ENCODE assay signal across 22 cellular contexts in the genomic region with DNA sequence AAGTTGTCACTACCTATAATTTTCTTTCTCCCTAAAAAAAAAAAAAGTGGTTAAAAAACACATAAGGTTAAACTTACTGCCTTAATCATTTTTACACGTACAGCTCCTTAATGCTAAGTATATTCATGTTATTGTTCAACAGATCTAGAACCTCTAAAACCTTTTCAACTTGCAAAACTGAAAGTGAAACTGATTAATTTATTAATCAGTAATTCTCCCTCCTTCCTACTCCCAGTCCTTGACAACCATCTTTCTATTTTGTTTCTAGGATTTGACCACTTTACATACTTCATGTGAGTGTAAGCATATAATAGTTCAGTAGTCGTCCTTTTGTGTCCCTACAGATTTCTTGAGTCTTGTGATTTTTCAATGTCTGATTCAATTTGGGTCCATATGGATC.
DNase-seq lines count a peak whose midpoint lies in the region; ATAC-seq and TF ChIP-seq lines count a peak whose summit lies in the region.
"Had no signal": no experiment of that assay in that cellular context is flagged by ENCODE, and none has a peak within 500 bp of the region (broad histone marks: within the 10 kb centered on the region; RNA-seq: fewer than 3 reads in every experiment).

No MANE protein-coding gene starts in this region.

- peaks cover 3 to 4% of the 10 kb centered on the region in 2 donors for H3K9me3 Mint-ChIP-seq in activated T-cell treated with anti-CD3 and anti-CD28 coated beads, Interleukin-2, amount 50 U/mL, for 72 hours

- H3K4ac ChIP-seq in mesenchymal stem cell (ENCODE audit: low read depth in 1 of 2, low read length in 2 of 2), result no peak overlapping the region

- no peak overlapping the region for H3K18ac ChIP-seq in mesenchymal stem cell (ENCODE audit: low read depth in 1 of 2, low read length in 2 of 2)

- H3K4me1 Mint-ChIP-seq in activated T-cell treated with anti-CD3 and anti-CD28 coated beads, Interleukin-2, amount 50 U/mL, for 72 hours (ENCODE audit: low read depth), result no peaks in the 10 kb centered on the region

- no peaks in the 10 kb centered on the region for H3K36me3 ChIP-seq in MM.1S (replicated peaks; ENCODE audit: insufficient read depth, low read length)
- H3K36me3 ChIP-seq in mesenchymal stem cell (ENCODE audit: control insufficient read depth in 1 of 2, insufficient read depth in 2 of 2, low read depth in 1 of 2, low read length in 2 of 2), result no peaks in the 10 kb centered on the region
- H3K36me3 ChIP-seq: colonic mucosa had no signal

- H3K79me2 ChIP-seq in MM.1S (ENCODE audit: low read length), result no peaks in the 10 kb centered on the region

- no peaks in the 10 kb centered on the region for H3K27me3 Mint-ChIP-seq in activated T-cell treated with anti-CD3 and anti-CD28 coated beads, Interleukin-2, amount 50 U/mL, for 72 hours (ENCODE audit: low read depth)

- H3K27ac ChIP-seq in MM.1S (ENCODE audit: low read length) (no peak overlapping the region), mesenchymal stem cell (ENCODE audit: low read length, poor library complexity, severe bottlenecking) (no peak overlapping the region), caudate nucleus (ENCODE audit: low read depth, low read length) (no peak overlapping the region)
- H3K27ac ChIP-seq: colonic mucosa had no signal

- in situ Hi-C loops in Caki2 (cut with HindIII; ENCODE audit: low pct_unique_long_range_greater_than_20kb, low sequenced_read_pairs), result no loop called here
- in situ Hi-C loops in astrocyte of the spinal cord (cut with HindIII; ENCODE audit: low sequenced_read_pairs), result no loop called here

- H2BK5ac ChIP-seq in mesenchymal stem cell (ENCODE audit: low read depth, low read length, poor library complexity, severe bottlenecking), result no peak overlapping the region

- H2BK15ac ChIP-seq in mesenchymal stem cell (ENCODE audit: low read depth, poor library complexity, severe bottlenecking), result no peak overlapping the region

- TF ChIP-seq CTCF in MM.1S (IDR thresholded peaks at IDR 0.05; ENCODE audit: low read length) (no peak), astrocyte of the spinal cord (IDR thresholded peaks at IDR 0.05; ENCODE audit: low read depth, low read length) (no peak)

- no peak overlapping the region for H2AK5ac ChIP-seq in mesenchymal stem cell (ENCODE audit: low read length, severe bottlenecking)

- H4K20me1 ChIP-seq in MM.1S (ENCODE audit: insufficient read depth, low read length), result no peaks in the 10 kb centered on the region

- H3K4me3 ChIP-seq in MM.1S (ENCODE audit: low read length), result peak overlapping the region; percentile 27
- H3K4me3 ChIP-seq in astrocyte of the spinal cord (ENCODE audit: low read depth, low read length), result no peak overlapping the region
- H3K4me3 ChIP-seq in mesenchymal stem cell (ENCODE audit: insufficient read depth in 1 of 2, low read depth in 1 of 2, low read length in 2 of 2), result peak overlapping the region in 1 of 2 experiments; percentile 38
- H3K4me3 ChIP-seq: colonic mucosa, mucosa of descending colon had no signal

- no peak overlapping the region for H3K4me3 Mint-ChIP-seq in activated T-cell treated with anti-CD3 and anti-CD28 coated beads, Interleukin-2, amount 50 U/mL, for 72 hours

- no peak overlapping the region for H4K91ac ChIP-seq in mesenchymal stem cell (ENCODE audit: low read length)

- H3F3A ChIP-seq in MM.1S (ENCODE audit: insufficient read depth, low read length), result no peaks in the 10 kb centered on the region

- H3K14ac ChIP-seq in mesenchymal stem cell (ENCODE audit: low read length in 2 of 2), result no peak overlapping the region

- H2BK120ac ChIP-seq in mesenchymal stem cell (ENCODE audit: low read depth, low read length), result no peak overlapping the region

- H2AFZ ChIP-seq in MM.1S (ENCODE audit: low read length) (peak overlapping the region; percentile 50), mesenchymal stem cell (ENCODE audit: low read depth, low read length) (no peak overlapping the region)

- no peak for ATAC-seq in activated T-cell treated with anti-CD3 and anti-CD28 coated beads, Interleukin-2, amount 50 U/mL, for 72 hours (replicated peaks in 1 of 2)
- ATAC-seq: left lobe of liver; mucosa of descending colon; Right ventricle myocardium inferior; stimulated activated naive CD8-positive, alpha-beta T cell treated with anti-CD3 and anti-CD28 coated beads, Interleukin-15, Interleukin-2, amounts not matched to agents 100 U/mL and 50 U/mL, for 24 hours had no signal

- H3K9me3 ChIP-seq in MM.1S (replicated peaks; ENCODE audit: insufficient read depth, low read length) (no peaks in the 10 kb centered on the region), mesenchymal stem cell (ENCODE audit: control insufficient read depth, low read length) (no peaks in the 10 kb centered on the region)
- H3K9me3 ChIP-seq: colonic mucosa, mucosa of descending colon had no signal

- no peak overlapping the region for H4K8ac ChIP-seq in mesenchymal stem cell (ENCODE audit: low read length)

- H3K9me2 ChIP-seq in MM.1S (replicated peaks; ENCODE audit: insufficient read depth, low read length), result no peaks in the 10 kb centered on the region

- H3K9ac ChIP-seq in MM.1S (ENCODE audit: low read length), result peak overlapping the region; percentile 9; the same call in 1 of the 2 replicates
- peak overlapping the region; percentile 33 for H3K9ac ChIP-seq in mesenchymal stem cell (ENCODE audit: low read length)

- no CpG with 5 or more reads among the region's 2 CpGs for WGBS in mesenchymal stem cell

- H3K4me1 ChIP-seq in MM.1S (ENCODE audit: low read length) (peaks cover 4% of the 10 kb centered on the region; the same call in 1 of the 2 replicates), mesenchymal stem cell (ENCODE audit: control insufficient read depth, insufficient read depth, low read depth, low read length) (no peaks in the 10 kb centered on the region)
- H3K4me1 ChIP-seq: colonic mucosa had no signal

- H3K79me1 ChIP-seq in mesenchymal stem cell (replicated peaks; ENCODE audit: low read length, poor library complexity, severe bottlenecking), result no peaks in the 10 kb centered on the region

- H3K4me2 ChIP-seq in MM.1S (ENCODE audit: low read depth, low read length) (peak overlapping the region; percentile 46), mesenchymal stem cell (ENCODE audit: low read length, poor library complexity, severe bottlenecking) (no peak overlapping the region)

- H3K23ac ChIP-seq in mesenchymal stem cell (ENCODE audit: low read length in 2 of 2), result no peak overlapping the region

- H2BK12ac ChIP-seq in mesenchymal stem cell (ENCODE audit: low read length in 2 of 2), result no peak overlapping the region

- H3K27me3 ChIP-seq in MM.1S (replicated peaks; ENCODE audit: insufficient read depth, low read length), result no peaks in the 10 kb centered on the region
- H3K27me3 ChIP-seq in mesenchymal stem cell (ENCODE audit: control insufficient read depth in 1 of 2, insufficient read depth in 1 of 2, low read length in 2 of 2), result no peaks in the 10 kb centered on the region
- H3K27me3 ChIP-seq: colonic mucosa had no signal

- H3K27ac Mint-ChIP-seq in activated T-cell treated with anti-CD3 and anti-CD28 coated beads, Interleukin-2, amount 50 U/mL, for 72 hours, result no peak overlapping the region

- peak; percentile 24 for DNase-seq in Caki2 (ENCODE audit: low read depth)
- DNase-seq in MM.1S, result peak; percentile 10
- DNase-seq in astrocyte of the spinal cord (ENCODE audit: low read depth, low spot score), result peak; percentile 20
- peak; percentile 35 for DNase-seq in mesenchymal stem cell
- no peak for DNase-seq in NCI-H2107 (lab: John Stamatoyannopoulos, UW)
- DNase-seq in caudate nucleus (lab: John Stamatoyannopoulos, UW), result no peak
- no peak for DNase-seq in activated T-cell treated with anti-CD3 and anti-CD28 coated beads, Interleukin-2, amount 50 U/mL, for 72 hours
- no peak for DNase-seq in NCI-H526 treated with DMSO at 0.1 percent for 48 hours (lab: John Stamatoyannopoulos, UW)
- DNase-seq: activated CD4-positive, alpha-beta T cell treated with anti-CD3 and anti-CD28 coated beads, Interleukin-2, amount 50 U/mL, for 4 hours; activated naive CD4-positive, alpha-beta T cell treated with Interleukin-2 at 50 U/mL for 16 hours; activated T-cell treated with anti-CD3 and anti-CD28 coated beads for 4 hours; aorta; colonic mucosa; foreskin melanocyte; mucosa of descending colon; NCI-H1694 treated with DMSO at 0.1 percent for 48 hours; NCI-H345; NK-92 treated with Interleukin-12 subunit alpha and Interleukin-12 subunit beta, amount 100 ng/mL, for 24 hours; stimulated activated naive CD8-positive, alpha-beta T cell treated with anti-CD3 and anti-CD28 coated beads, Interleukin-15, Interleukin-2, amounts not matched to agents 100 U/mL and 50 U/mL, for 24 hours; trophoblast cell had no signal

- H3K36me3 Mint-ChIP-seq in activated T-cell treated with anti-CD3 and anti-CD28 coated beads, Interleukin-2, amount 50 U/mL, for 72 hours (ENCODE audit: insufficient read depth in 2 of 2), result peaks cover 0 to 2% of the 10 kb centered on the region in 2 donors

Comparison
In these comparisons a context has a peak if more than half of its experiments do, and no peak if none do; other contexts are left out.
1. DNase-seq: peak in Caki2 (single experiment), MM.1S (single experiment), astrocyte of the spinal cord (single experiment) and mesenchymal stem cell (single experiment); none in NCI-H2107 (single experiment), caudate nucleus (0 of 61), activated T-cell treated with anti-CD3 and anti-CD28 coated beads, Interleukin-2, amount 50 U/mL, for 72 hours (0 of 2) and NCI-H526 treated with DMSO at 0.1 percent for 48 hours (single experiment).